Comparison of ENCODE assay signal across 16 cellular contexts in the genomic region with DNA sequence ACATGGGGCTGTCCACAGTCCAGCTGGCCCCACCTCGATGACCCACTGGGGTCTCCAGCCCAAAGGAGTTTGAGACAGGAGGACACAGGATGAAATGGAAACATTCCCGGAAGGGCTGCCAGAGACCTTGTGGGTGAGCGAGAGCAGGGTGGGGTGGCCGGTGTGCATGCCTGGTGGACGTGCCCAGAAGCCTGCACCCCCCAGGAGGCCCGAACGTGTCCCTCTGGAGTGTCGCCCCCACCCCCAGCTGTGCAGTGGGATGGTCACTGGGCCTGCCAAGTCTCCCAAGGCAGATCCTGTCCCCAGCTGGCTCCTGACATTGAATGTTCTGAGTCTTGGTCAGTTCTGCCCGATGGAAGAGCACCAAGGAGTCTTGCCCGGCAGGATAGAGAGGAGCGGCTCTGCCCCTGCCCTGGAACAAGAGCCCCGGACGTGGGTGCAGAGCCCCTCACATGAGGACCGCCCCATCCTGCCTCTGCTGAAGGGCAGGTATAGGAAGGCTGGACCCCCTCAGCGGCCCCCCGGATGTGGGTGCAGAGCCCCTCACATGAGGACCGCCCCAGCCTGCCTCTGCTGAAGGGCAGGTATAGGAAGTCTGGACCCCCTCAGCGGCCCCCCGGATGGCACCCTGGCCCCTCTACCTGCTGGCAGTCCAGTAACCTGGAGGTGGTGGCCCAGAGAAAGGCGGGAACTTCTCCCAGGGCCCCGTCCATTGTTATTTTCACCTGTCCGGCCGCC. TPM values are rescaled to one million over a fixed set of nuclear protein-coding genes. Genes with fewer than 3 reads are reported as not detected.
DNase-seq lines count a peak whose midpoint lies in the region; ATAC-seq and TF ChIP-seq lines count a peak whose summit lies in the region.
"Had no signal": no experiment of that assay in that cellular context is flagged by ENCODE, and none has a peak within 500 bp of the region (broad histone marks: within the 10 kb centered on the region; RNA-seq: fewer than 3 reads in every experiment).

No MANE protein-coding gene starts in this region.

- no peak for TF ChIP-seq EP300 in SK-N-SH (IDR thresholded peaks at IDR 0.05; ENCODE audit: borderline replicate concordance in 1 of 2, low read depth in 1 of 2, low read length in 1 of 2)

- H3K4me1 ChIP-seq in SK-N-SH (ENCODE audit: control insufficient read depth in 1 of 2, insufficient read depth in 2 of 2, low read depth in 1 of 2, low read length in 1 of 2) (peaks cover 11 to 24% of the 10 kb centered on the region in 2 experiments; a peak in 3 of 4 replicates), DND-41 (ENCODE audit: insufficient read depth, low read length) (peaks cover 27% of the 10 kb centered on the region), colonic mucosa (peaks cover 19% of the 10 kb centered on the region)

- peaks cover 0 to 14% of the 10 kb centered on the region in 2 experiments for H3K36me3 ChIP-seq in SK-N-SH (replicated peaks in 1 of 2; ENCODE audit: control insufficient read depth in 1 of 2, insufficient read depth in 2 of 2, low read length in 1 of 2)
- H3K36me3 ChIP-seq in DND-41 (ENCODE audit: insufficient read depth, low read length): peaks cover 27% of the 10 kb centered on the region
- no peaks in the 10 kb centered on the region for H3K36me3 ChIP-seq in colonic mucosa

- no peak for TF ChIP-seq RAD21 in SK-N-SH (IDR thresholded peaks at IDR 0.05; ENCODE audit: low read length)

- H2AFZ ChIP-seq in SK-N-SH (ENCODE audit: low read depth) (no peak overlapping the region), DND-41 (ENCODE audit: low read depth, low read length) (no peak overlapping the region)

- H3K4me2 ChIP-seq in SK-N-SH (peak overlapping the region; percentile 89; the same call in 1 of the 2 replicates), DND-41 (ENCODE audit: insufficient read depth, low read length) (0 out of 2 replicates have a peak overlapping the region, but pooled peaks have one; percentile 80)

- POLR2A ChIA-PET in SK-N-SH (lab: Yijun Ruan, JAX): no interaction called here

- DNase-seq in SK-N-SH (no peak), DND-41 (no peak), mesenteric fat pad (ENCODE audit: low spot score) (no peak), DMS79 (lab: John Stamatoyannopoulos, UW) (no peak), colonic mucosa (no peak)
- no peak for DNase-seq in natural killer cell treated with Interleukin-12 subunit alpha and Interleukin-12 subunit beta and Interleukin-15 and Interleukin-18, amount 100 ng/mL, for 72 hours (ENCODE audit: low spot score)
- DNase-seq: 8988T; CD4-positive, alpha-beta memory T cell; islet precursor cell; NCI-H2081; RPMI8226 had no signal

- H3K9ac ChIP-seq in SK-N-SH: no peak overlapping the region; the same call in 1 of the 2 replicates
- no peak overlapping the region for H3K9ac ChIP-seq in DND-41 (ENCODE audit: low read depth, low read length)
- no peak overlapping the region for H3K9ac ChIP-seq in colonic mucosa (ENCODE audit: low read depth in 2 of 2, low read length in 2 of 2)

- TF ChIP-seq CTCF in SK-N-SH (IDR thresholded peaks at IDR 0.05): no peak
- TF ChIP-seq CTCF in DND-41 (IDR thresholded peaks at IDR 0.05; ENCODE audit: borderline replicate concordance, extremely low read depth, low read length, poor library complexity, severe bottlenecking): no peak
- TF ChIP-seq CTCF in colonic mucosa (IDR thresholded peaks at IDR 0.05): no peak

- H3K79me2 ChIP-seq in SK-N-SH (ENCODE audit: insufficient read depth) (peaks cover 33% of the 10 kb centered on the region), DND-41 (ENCODE audit: insufficient read depth, low read length) (peaks cover 35% of the 10 kb centered on the region)

- peak overlapping the region; percentile 100 for H3K27ac Mint-ChIP-seq in activated naive CD8-positive, alpha-beta T cell
- peak overlapping the region; percentile 92 to 93 for H3K27ac Mint-ChIP-seq in natural killer cell treated with Interleukin-12 subunit alpha and Interleukin-12 subunit beta and Interleukin-15 and Interleukin-18, amount 100 ng/mL, for 72 hours

- H3K9me3 Mint-ChIP-seq in activated naive CD8-positive, alpha-beta T cell (ENCODE audit: low read depth): no peaks in the 10 kb centered on the region
- H3K9me3 Mint-ChIP-seq in natural killer cell treated with Interleukin-12 subunit alpha and Interleukin-12 subunit beta and Interleukin-15 and Interleukin-18, amount 100 ng/mL, for 72 hours: no peaks in the 10 kb centered on the region

- H3K36me3 Mint-ChIP-seq in activated naive CD8-positive, alpha-beta T cell: peaks cover 2% of the 10 kb centered on the region
- H3K36me3 Mint-ChIP-seq in natural killer cell treated with Interleukin-12 subunit alpha and Interleukin-12 subunit beta and Interleukin-15 and Interleukin-18, amount 100 ng/mL, for 72 hours: no peaks in the 10 kb centered on the region

- H3K9me3 ChIP-seq in SK-N-SH: no peaks in the 10 kb centered on the region
- no peaks in the 10 kb centered on the region for H3K9me3 ChIP-seq in DND-41 (ENCODE audit: insufficient read depth, low read length, severe bottlenecking)
- no peaks in the 10 kb centered on the region for H3K9me3 ChIP-seq in colonic mucosa

- peaks cover 12% of the 10 kb centered on the region for H3K4me1 Mint-ChIP-seq in activated naive CD8-positive, alpha-beta T cell (ENCODE audit: low read depth)
- H3K4me1 Mint-ChIP-seq in natural killer cell treated with Interleukin-12 subunit alpha and Interleukin-12 subunit beta and Interleukin-15 and Interleukin-18, amount 100 ng/mL, for 72 hours (ENCODE audit: low read depth in 2 of 2): peaks cover 13 to 24% of the 10 kb centered on the region in 2 donors

- H3K27me3 Mint-ChIP-seq in activated naive CD8-positive, alpha-beta T cell: no peaks in the 10 kb centered on the region
- no peaks in the 10 kb centered on the region for H3K27me3 Mint-ChIP-seq in natural killer cell treated with Interleukin-12 subunit alpha and Interleukin-12 subunit beta and Interleukin-15 and Interleukin-18, amount 100 ng/mL, for 72 hours
- H3K27me3 Mint-ChIP-seq: CD4-positive, alpha-beta memory T cell had no signal

- WGBS in SK-N-SH (ENCODE audit: low lambda C conversion rate): 93% methylated on average over 14 of the region's 23 CpGs

- H4K20me1 ChIP-seq in SK-N-SH (ENCODE audit: insufficient read depth) (peaks cover 24% of the 10 kb centered on the region), DND-41 (ENCODE audit: insufficient read depth, low read length) (peaks cover 40% of the 10 kb centered on the region)

- ATAC-seq in SK-N-SH treated with all-trans-retinoic acid at 6 μM for 48 hours (no peak), DND-41 (ENCODE audit: insufficient read depth, low read depth) (no peak)
- ATAC-seq in natural killer cell treated with Interleukin-12 subunit alpha and Interleukin-12 subunit beta and Interleukin-15 and Interleukin-18, amount 100 ng/mL, for 72 hours: no peak

- H3K27me3 ChIP-seq in SK-N-SH (ENCODE audit: insufficient read depth) (no peaks in the 10 kb centered on the region), DND-41 (ENCODE audit: insufficient read depth, low read length, poor library complexity) (no peaks in the 10 kb centered on the region), colonic mucosa (no peaks in the 10 kb centered on the region)

- CTCF ChIA-PET in SK-N-SH (lab: Yijun Ruan, JAX): no interaction called here

- peak overlapping the region in 1 of 2 experiments; percentile 72; a peak in 2 of 4 replicates for H3K27ac ChIP-seq in SK-N-SH (ENCODE audit: low read depth in 2 of 2, low read length in 1 of 2)
- H3K27ac ChIP-seq in DND-41 (ENCODE audit: low read length): no peak overlapping the region
- no peak overlapping the region for H3K27ac ChIP-seq in colonic mucosa

- peak overlapping the region; percentile 92 for H3K4me3 Mint-ChIP-seq in activated naive CD8-positive, alpha-beta T cell
- peak overlapping the region; percentile 17 for H3K4me3 Mint-ChIP-seq in natural killer cell treated with Interleukin-12 subunit alpha and Interleukin-12 subunit beta and Interleukin-15 and Interleukin-18, amount 100 ng/mL, for 72 hours

- intact Hi-C loops in colonic mucosa (cut with DNase I): no loop called here

- H3F3A ChIP-seq in SK-N-SH (replicated peaks; ENCODE audit: insufficient read depth): peaks cover 26% of the 10 kb centered on the region

- no peaks in the 10 kb centered on the region for H3K9me2 ChIP-seq in SK-N-SH

- H3K4me3 ChIP-seq in SK-N-SH (ENCODE audit: low read depth in 2 of 2, low read length in 1 of 2): no peak overlapping the region
- H3K4me3 ChIP-seq in DND-41 (ENCODE audit: low read depth in 1 of 2, low read length in 2 of 2): no peak overlapping the region
- no peak overlapping the region for H3K4me3 ChIP-seq in colonic mucosa

TF ChIP-seq in SK-N-SH, 30 proteins besides CTCF, POLR2A, EP300 and RAD21 (continues in another document):
- no peak for TF ChIP-seq FOXM1 (IDR thresholded peaks at IDR 0.05; ENCODE audit: low read depth)

TF ChIP-seq in SK-N-SH treated with all-trans-retinoic acid at 6 μM for 48 hours, 23 proteins besides CTCF, POLR2A, EP300 and RAD21 (continues in another document):
- no peak for TF ChIP-seq ZNF70 (CRISPR knock-in tag; IDR thresholded peaks at IDR 0.05)

RNA-seq across cellular contexts. Expression of a gene that starts 3.1 kb away (rescaled TPM):
- 19.5 and 22.9 TPM in 2 replicates for polyA plus RNA-seq in SK-N-SH (2012; rRNA removed)
- 6.5 and 13.1 TPM in 2 replicates for polyA plus RNA-seq in SK-N-SH (2012; cell fraction: cytosol; rRNA removed)
- 68.3 and 93.4 TPM in 2 replicates for polyA plus RNA-seq in SK-N-SH (2012; cell fraction: nucleus; rRNA removed)
- 100 to 1,000 TPM; 139 to 201 TPM for total RNA-seq in natural killer cell treated with Interleukin-12 subunit alpha and Interleukin-12 subunit beta and Interleukin-15 and Interleukin-18, amount 100 ng/mL, for 72 hours
- total RNA-seq in mesenteric fat pad (49.2 TPM), colonic mucosa (100 to 1,000 TPM in 1 of 2 donors, 10 to 100 TPM in 1; 74.6 to 139 TPM)

RNA-seq across cellular contexts. Expression of a gene that starts 35.8 kb away (rescaled TPM):
- polyA plus RNA-seq in SK-N-SH (2012; rRNA removed): not detected in 2 replicates
- not detected in 2 replicates for polyA plus RNA-seq in SK-N-SH (2012; cell fraction: cytosol; rRNA removed)
- 0.06 and 0.11 TPM in 2 replicates for polyA plus RNA-seq in SK-N-SH (2012; cell fraction: nucleus; rRNA removed)
- total RNA-seq in natural killer cell treated with Interleukin-12 subunit alpha and Interleukin-12 subunit beta and Interleukin-15 and Interleukin-18, amount 100 ng/mL, for 72 hours: under 1 TPM; 0.12 to 0.64 TPM
- not detected for total RNA-seq in mesenteric fat pad
- total RNA-seq in colonic mucosa: not detected
- total RNA-seq: CD4-positive, alpha-beta memory T cell; glomerular endothelial cell; MCF 10A; ureter had no signal
- polyA plus RNA-seq: CD4-positive, alpha-beta memory T cell had no signal

RNA-seq across cellular contexts. Expression of a gene that starts 42.4 kb away (rescaled TPM):
- polyA plus RNA-seq in SK-N-SH (2012; rRNA removed): 0.69 and 0.70 TPM in 2 replicates
- polyA plus RNA-seq in SK-N-SH (2012; cell fraction: cytosol; rRNA removed): 0.40 and 0.58 TPM in 2 replicates
- 1.4 and 1.8 TPM in 2 replicates for polyA plus RNA-seq in SK-N-SH (2012; cell fraction: nucleus; rRNA removed)
- under 1 TPM; 0.33 to 0.48 TPM for total RNA-seq in natural killer cell treated with Interleukin-12 subunit alpha and Interleukin-12 subunit beta and Interleukin-15 and Interleukin-18, amount 100 ng/mL, for 72 hours
- 1.3 TPM for total RNA-seq in mesenteric fat pad
- under 1 TPM; 0.32 to 0.35 TPM for total RNA-seq in colonic mucosa
- total RNA-seq: MCF 10A had no signal

RNA-seq across cellular contexts. Expression of a gene that starts 45.3 kb away (rescaled TPM):
- polyA plus RNA-seq in SK-N-SH (2012; rRNA removed): 38.7 and 41.0 TPM in 2 replicates
- polyA plus RNA-seq in SK-N-SH (2012; cell fraction: cytosol; rRNA removed): 12.1 and 22.4 TPM in 2 replicates
- 154 and 238 TPM in 2 replicates for polyA plus RNA-seq in SK-N-SH (2012; cell fraction: nucleus; rRNA removed)
- total RNA-seq in natural killer cell treated with Interleukin-12 subunit alpha and Interleukin-12 subunit beta and Interleukin-15 and Interleukin-18, amount 100 ng/mL, for 72 hours: 10 to 100 TPM; 27.6 to 60.9 TPM
- total RNA-seq in mesenteric fat pad: 32.4 TPM
- total RNA-seq in colonic mucosa: 10 to 100 TPM; 25.6 to 59.3 TPM
